2 cellular contexts compared by ENCODE assay signal in the genomic region with DNA sequence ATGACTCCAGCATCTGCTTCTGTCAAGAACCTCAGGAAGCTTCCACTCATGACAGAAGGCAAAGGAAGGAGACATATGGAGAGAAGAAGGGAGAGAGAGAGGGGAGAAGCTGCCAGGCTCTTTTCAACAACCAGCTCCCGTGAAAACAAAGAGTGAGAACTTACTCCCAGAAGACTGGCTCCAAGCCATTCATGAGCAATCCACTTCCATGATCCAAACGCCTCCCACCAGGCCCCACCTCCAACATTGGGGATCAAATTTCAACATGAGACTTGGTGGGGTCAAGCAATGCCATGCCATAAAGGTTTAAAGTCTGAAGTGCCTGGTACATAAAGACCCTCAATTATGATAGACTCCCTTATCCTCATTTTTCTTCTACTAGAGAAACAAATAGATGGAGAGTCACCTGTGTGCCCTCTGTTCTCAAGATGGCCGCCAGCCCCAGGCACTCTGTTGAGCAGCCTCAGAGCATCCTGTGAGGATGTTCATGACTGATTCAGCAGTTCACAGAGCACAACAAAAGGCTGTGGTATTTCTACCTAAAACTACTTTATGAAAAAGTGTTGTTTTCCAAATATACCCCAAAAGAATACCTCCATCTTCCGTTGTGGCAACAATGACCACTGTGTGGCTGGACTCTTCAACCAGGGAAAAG.
TF ChIP-seq lines count a peak whose summit lies in the region.

No MANE protein-coding gene starts in this region.

TF ChIP-seq in SK-N-SH, 30 proteins besides CTCF, POLR2A, EP300 and RAD21 (continued from another document):
- TF ChIP-seq REST (IDR thresholded peaks at IDR 0.05; ENCODE audit: low read depth, low read length), result no peak
- TF ChIP-seq SIN3A (IDR thresholded peaks at IDR 0.05; ENCODE audit: borderline replicate concordance, low read depth, low read length), result no peak

TF ChIP-seq in SK-N-SH treated with all-trans-retinoic acid at 6 μM for 48 hours, 23 proteins besides CTCF, POLR2A, EP300 and RAD21 (continued from another document):
- TF ChIP-seq, protein P1, sequence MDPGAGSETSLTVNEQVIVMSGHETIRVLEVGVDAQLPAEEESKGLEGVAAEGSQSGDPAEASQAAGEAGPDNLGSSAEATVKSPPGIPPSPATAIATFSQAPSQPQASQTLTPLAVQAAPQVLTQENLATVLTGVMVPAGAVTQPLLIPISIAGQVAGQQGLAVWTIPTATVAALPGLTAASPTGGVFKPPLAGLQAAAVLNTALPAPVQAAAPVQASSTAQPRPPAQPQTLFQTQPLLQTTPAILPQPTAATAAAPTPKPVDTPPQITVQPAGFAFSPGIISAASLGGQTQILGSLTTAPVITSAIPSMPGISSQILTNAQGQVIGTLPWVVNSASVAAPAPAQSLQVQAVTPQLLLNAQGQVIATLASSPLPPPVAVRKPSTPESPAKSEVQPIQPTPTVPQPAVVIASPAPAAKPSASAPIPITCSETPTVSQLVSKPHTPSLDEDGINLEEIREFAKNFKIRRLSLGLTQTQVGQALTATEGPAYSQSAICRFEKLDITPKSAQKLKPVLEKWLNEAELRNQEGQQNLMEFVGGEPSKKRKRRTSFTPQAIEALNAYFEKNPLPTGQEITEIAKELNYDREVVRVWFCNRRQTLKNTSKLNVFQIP (CRISPR knock-in tag; IDR thresholded peaks at IDR 0.05; ENCODE audit: borderline replicate concordance, low read depth), result no peak
- TF ChIP-seq SNAI2 (CRISPR knock-in tag; IDR thresholded peaks at IDR 0.05) (no peak), RARB (CRISPR knock-in tag; IDR thresholded peaks at IDR 0.05) (no peak), ZNF565 (CRISPR knock-in tag; conservative IDR thresholded peaks at IDR 0.05; ENCODE audit: low read depth) (no peak), ZNF8 (CRISPR knock-in tag; IDR thresholded peaks at IDR 0.05) (no peak), ISL1 (CRISPR knock-in tag; IDR thresholded peaks at IDR 0.05) (no peak), TCF4 (CRISPR knock-in tag; IDR thresholded peaks at IDR 0.05; ENCODE audit: borderline replicate concordance) (no peak), CSDC2 (CRISPR knock-in tag; IDR thresholded peaks at IDR 0.05) (no peak), ZFP3 (CRISPR knock-in tag; IDR thresholded peaks at IDR 0.05) (no peak), ESRRG (CRISPR knock-in tag; IDR thresholded peaks at IDR 0.05) (no peak)
- TF ChIP-seq, protein P2, sequence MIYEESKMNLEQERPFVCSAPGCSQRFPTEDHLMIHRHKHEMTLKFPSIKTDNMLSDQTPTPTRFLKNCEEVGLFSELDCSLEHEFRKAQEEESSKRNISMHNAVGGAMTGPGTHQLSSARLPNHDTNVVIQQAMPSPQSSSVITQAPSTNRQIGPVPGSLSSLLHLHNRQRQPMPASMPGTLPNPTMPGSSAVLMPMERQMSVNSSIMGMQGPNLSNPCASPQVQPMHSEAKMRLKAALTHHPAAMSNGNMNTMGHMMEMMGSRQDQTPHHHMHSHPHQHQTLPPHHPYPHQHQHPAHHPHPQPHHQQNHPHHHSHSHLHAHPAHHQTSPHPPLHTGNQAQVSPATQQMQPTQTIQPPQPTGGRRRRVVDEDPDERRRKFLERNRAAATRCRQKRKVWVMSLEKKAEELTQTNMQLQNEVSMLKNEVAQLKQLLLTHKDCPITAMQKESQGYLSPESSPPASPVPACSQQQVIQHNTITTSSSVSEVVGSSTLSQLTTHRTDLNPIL (CRISPR knock-in tag; IDR thresholded peaks at IDR 0.05; ENCODE audit: low read depth), result no peak
